8 cellular contexts compared by ENCODE assay signal in genomic region chr11:62591448-62592215, GRCh38. TPM values are rescaled to one million over a fixed set of nuclear protein-coding genes. Genes with fewer than 3 reads are reported as not detected.
DNase-seq lines count a peak whose midpoint lies in the region; TF ChIP-seq lines count a peak whose summit lies in the region.

Gene TUT1 (minus strand): TSS chr11:62591523. CDS start chr11:62591485, 38 bp downstream.

- peak within 1 kb of the TSS; percentile 76 for H3K9ac ChIP-seq in ES-I3 (ENCODE audit: low read depth, low read length)
- peak within 1 kb of the TSS; percentile 91 for H3K9ac ChIP-seq in MM.1S (ENCODE audit: low read length)
- H3K9ac ChIP-seq in neural cell (ENCODE audit: low read length), result peak within 1 kb of the TSS; percentile 94

- peak within 1 kb of the TSS; percentile 90 for H3K4me3 ChIP-seq in HAP-1
- H3K4me3 ChIP-seq in MM.1S (ENCODE audit: low read length), result peak within 1 kb of the TSS; percentile 94
- H3K4me3 ChIP-seq in fibroblast of villous mesenchyme (ENCODE audit: low read depth, low read length), result peak within 1 kb of the TSS; percentile 76
- peak within 1 kb of the TSS; percentile 81 for H3K4me3 ChIP-seq in neural cell (ENCODE audit: low read length)
- H3K4me3 ChIP-seq in stomach, result peak within 1 kb of the TSS; percentile 66 to 87 (median 68)

- H3K9me2 ChIP-seq in MM.1S (replicated peaks; ENCODE audit: insufficient read depth, low read length), result no peaks in the 10 kb centered on the region
- H3K9me2 ChIP-seq in neural cell (ENCODE audit: insufficient read depth, low read length), result no peaks in the 10 kb centered on the region

- H3K27ac ChIP-seq in MM.1S (ENCODE audit: low read length) (peak within 1 kb of the TSS; percentile 83), neural cell (ENCODE audit: low read length) (peak within 1 kb of the TSS; percentile 96), stomach (peak within 1 kb of the TSS; percentile 87 to 100 (median 97))

- TF ChIP-seq CTCF in MM.1S (IDR thresholded peaks at IDR 0.05; ENCODE audit: low read length) (peak; percentile 9; the same call in 1 of the 2 replicates), fibroblast of villous mesenchyme (IDR thresholded peaks at IDR 0.05; ENCODE audit: insufficient read depth, low read depth, low read length) (no peak), neural cell (IDR thresholded peaks at IDR 0.05; ENCODE audit: poor library complexity, severe bottlenecking) (peak; percentile 41), stomach (IDR thresholded peaks at IDR 0.05) (peak in 1 of 7 experiments; percentile 10)

- intact Hi-C loops in stomach (cut with DNase I; ENCODE audit: low total_unique reads), result no loop called here

- TF ChIP-seq EP300 in neural cell (conservative IDR thresholded peaks at IDR 0.05; ENCODE audit: poor library complexity, severe bottlenecking) (peak; percentile 90), stomach (IDR thresholded peaks at IDR 0.05) (no peak)

- H4K20me1 ChIP-seq in MM.1S (ENCODE audit: insufficient read depth, low read length), result no peaks in the 10 kb centered on the region
- H4K20me1 ChIP-seq in neural cell (ENCODE audit: insufficient read depth), result no peaks in the 10 kb centered on the region

- H3K27me3 ChIP-seq in HAP-1 (ENCODE audit: low read depth) (no peaks in the 10 kb centered on the region), MM.1S (replicated peaks; ENCODE audit: insufficient read depth, low read length) (no peaks in the 10 kb centered on the region), neural cell (ENCODE audit: insufficient read depth, low read depth, low read length) (no peaks in the 10 kb centered on the region), stomach (no peaks in the 10 kb centered on the region)

- H2AFZ ChIP-seq in MM.1S (ENCODE audit: low read length), result peak within 1 kb of the TSS; percentile 43
- H2AFZ ChIP-seq in neural cell (ENCODE audit: low read depth, low read length), result peak within 1 kb of the TSS; percentile 67

- H3K79me2 ChIP-seq in MM.1S (ENCODE audit: low read length) (peaks cover 40% of the 10 kb centered on the region), neural cell (replicated peaks; ENCODE audit: insufficient read depth, low read length) (peaks cover 9% of the 10 kb centered on the region)

- in situ Hi-C loops in HAP-1 (cut with MboI; ENCODE audit: low sequenced_read_pairs), result no loop called here

- DNase-seq in HAP-1 (ENCODE audit: low spot score in 2 of 2) (peak; percentile 96 to 98), MM.1S (peak; percentile 100), SIG-M5 (lab: John Stamatoyannopoulos, UW) (peak; percentile 92), activated gamma-delta T cell (lab: John Stamatoyannopoulos, UW) (peak; percentile 72), fibroblast of villous mesenchyme (ENCODE audit: low read depth) (peak; percentile 100), stomach (peak; percentile 97)

- H3K36me3 ChIP-seq in ES-I3 (ENCODE audit: insufficient read depth, low read length) (peaks cover 8% of the 10 kb centered on the region; the same call in 1 of the 2 replicates), HAP-1 (replicated peaks) (peaks cover 60% of the 10 kb centered on the region), MM.1S (replicated peaks; ENCODE audit: insufficient read depth, low read length) (peaks cover 14% of the 10 kb centered on the region; the same call in 1 of the 2 replicates), neural cell (ENCODE audit: insufficient read depth, low read length) (peaks cover 7% of the 10 kb centered on the region), stomach (peaks cover 35 to 61% (median 55%) of the 10 kb centered on the region in 4 donors)

- H3F3A ChIP-seq in MM.1S (ENCODE audit: insufficient read depth, low read length) (peaks cover 26% of the 10 kb centered on the region), neural cell (ENCODE audit: insufficient read depth, low read length, poor library complexity, severe bottlenecking) (peaks cover 7% of the 10 kb centered on the region)

- H3K9me3 ChIP-seq in ES-I3 (ENCODE audit: control insufficient read depth, insufficient read depth, low read length) (no peaks in the 10 kb centered on the region), HAP-1 (no peaks in the 10 kb centered on the region), MM.1S (replicated peaks; ENCODE audit: insufficient read depth, low read length) (no peaks in the 10 kb centered on the region), neural cell (ENCODE audit: low read length) (no peaks in the 10 kb centered on the region), stomach (no peaks in the 10 kb centered on the region)

- H3K4me2 ChIP-seq in MM.1S (ENCODE audit: low read depth, low read length) (peak within 1 kb of the TSS; percentile 80), neural cell (ENCODE audit: low read length) (peak within 1 kb of the TSS; percentile 82)

- H3K4me1 ChIP-seq in ES-I3 (ENCODE audit: insufficient read depth, low read length) (0 out of 2 replicates have a peak, but pooled peaks cover 5% of the 10 kb centered on the region), HAP-1 (peaks cover 4% of the 10 kb centered on the region), MM.1S (ENCODE audit: low read length) (peaks cover 15% of the 10 kb centered on the region), stomach (peaks cover 43 to 67% (median 53%) of the 10 kb centered on the region in 4 donors)

- 0% methylated on average over 45 to 64 of the region's 64 CpGs for WGBS in stomach, 5 donors

- TF ChIP-seq POLR2A in stomach (IDR thresholded peaks at IDR 0.05), result peak in 1 of 4 donors; percentile 64

- TF ChIP-seq RAD21 in neural cell (conservative IDR thresholded peaks at IDR 0.05), result peak; percentile 52

TF ChIP-seq in neural cell, 6 proteins besides CTCF, POLR2A, EP300 and RAD21:
- TF ChIP-seq EZH2 (IDR thresholded peaks at IDR 0.05; ENCODE audit: borderline replicate concordance, insufficient read depth, low read length, poor library complexity, severe bottlenecking), result no peak
- TF ChIP-seq MXI1 (conservative IDR thresholded peaks at IDR 0.05; ENCODE audit: poor library complexity, severe bottlenecking), result peak; percentile 89
- TF ChIP-seq TAF1 (IDR thresholded peaks at IDR 0.05; ENCODE audit: low read depth), result peak; percentile 87
- TF ChIP-seq POLR2AphosphoS5 (IDR thresholded peaks at IDR 0.05), result peak; percentile 92
- peak; percentile 80 for TF ChIP-seq REST (IDR thresholded peaks at IDR 0.05; ENCODE audit: borderline replicate concordance)
- peak; percentile 37 for TF ChIP-seq SMC3 (conservative IDR thresholded peaks at IDR 0.05; ENCODE audit: poor library complexity)

RNA-seq across cellular contexts. Expression of gene TUT1, which starts in this region (rescaled TPM):
- total RNA-seq in fibroblast of villous mesenchyme (4.3 and 5.2 TPM in 2 replicates), stomach (10 to 100 TPM in 3 of 5 donors, 1 to 10 TPM in 2; 6.1 to 36.2 (median 12.3) TPM)
- polyA plus RNA-seq in neural cell (12.0 and 17.8 TPM in 2 replicates), stomach (10 to 100 TPM; 13.3 to 18.9 (median 16.3) TPM)
- 8.5 and 12.2 TPM in 2 replicates for polyA minus RNA-seq in neural cell

Comparison
In these comparisons a context has a peak if more than half of its experiments do, and no peak if none do; other contexts are left out.
1. Peak in every context shown above with its lines: DNase-seq, H3K4me3 ChIP-seq and H3K27ac ChIP-seq.